In genomic region chr10:102436312-102436711, GRCh38 we compare ENCODE assay signal across 1 cellular context.
TF ChIP-seq lines count a peak whose summit lies in the region.

No MANE protein-coding gene starts in this region.

TF ChIP-seq in HepG2, 621 proteins besides CTCF, POLR2A, EP300 and RAD21:
- peak; percentile 48; the same call in 1 of the 2 replicates for TF ChIP-seq KDM1A (CRISPR knock-in tag; IDR thresholded peaks at IDR 0.05)
- TF ChIP-seq PPARG (CRISPR knock-in tag; conservative IDR thresholded peaks at IDR 0.05) = no peak
- TF ChIP-seq ZNF558 (CRISPR knock-in tag; IDR thresholded peaks at IDR 0.05; ENCODE audit: borderline replicate concordance) = no peak
- peak; percentile 88 for TF ChIP-seq HIC2 (CRISPR knock-in tag; IDR thresholded peaks at IDR 0.05; ENCODE audit: low read depth)
- no peak for TF ChIP-seq FIP1L1 (IDR thresholded peaks at IDR 0.05; ENCODE audit: borderline replicate concordance, insufficient read depth, low read depth, low read length)
- TF ChIP-seq, protein P1, sequence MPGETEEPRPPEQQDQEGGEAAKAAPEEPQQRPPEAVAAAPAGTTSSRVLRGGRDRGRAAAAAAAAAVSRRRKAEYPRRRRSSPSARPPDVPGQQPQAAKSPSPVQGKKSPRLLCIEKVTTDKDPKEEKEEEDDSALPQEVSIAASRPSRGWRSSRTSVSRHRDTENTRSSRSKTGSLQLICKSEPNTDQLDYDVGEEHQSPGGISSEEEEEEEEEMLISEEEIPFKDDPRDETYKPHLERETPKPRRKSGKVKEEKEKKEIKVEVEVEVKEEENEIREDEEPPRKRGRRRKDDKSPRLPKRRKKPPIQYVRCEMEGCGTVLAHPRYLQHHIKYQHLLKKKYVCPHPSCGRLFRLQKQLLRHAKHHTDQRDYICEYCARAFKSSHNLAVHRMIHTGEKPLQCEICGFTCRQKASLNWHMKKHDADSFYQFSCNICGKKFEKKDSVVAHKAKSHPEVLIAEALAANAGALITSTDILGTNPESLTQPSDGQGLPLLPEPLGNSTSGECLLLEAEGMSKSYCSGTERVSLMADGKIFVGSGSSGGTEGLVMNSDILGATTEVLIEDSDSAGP (CRISPR knock-in tag; IDR thresholded peaks at IDR 0.05; ENCODE audit: borderline replicate concordance) = no peak
- no peak for TF ChIP-seq RFXAP (CRISPR knock-in tag; IDR thresholded peaks at IDR 0.05; ENCODE audit: borderline replicate concordance)
- TF ChIP-seq ZNF546 (CRISPR knock-in tag; conservative IDR thresholded peaks at IDR 0.05) = no peak
- peak; percentile 29; the same call in 1 of the 2 replicates for TF ChIP-seq PHF8 (CRISPR knock-in tag; IDR thresholded peaks at IDR 0.05)
- peak; percentile 73 for TF ChIP-seq HNRNPL (IDR thresholded peaks at IDR 0.05; ENCODE audit: low read depth, low read length)
- TF ChIP-seq HNF4A (CRISPR knock-in tag; IDR thresholded peaks at IDR 0.05) = peak; percentile 36; the same call in 1 of the 2 replicates
- peak; percentile 94 for TF ChIP-seq ZNF629 (CRISPR knock-in tag; conservative IDR thresholded peaks at IDR 0.05)
- peak; percentile 18; the same call in 1 of the 2 replicates for TF ChIP-seq ZFX (CRISPR knock-in tag; IDR thresholded peaks at IDR 0.05; ENCODE audit: low read depth)
- peak; percentile 72 for TF ChIP-seq ZMYM3 (CRISPR knock-in tag; IDR thresholded peaks at IDR 0.05)
- TF ChIP-seq, protein P2, sequence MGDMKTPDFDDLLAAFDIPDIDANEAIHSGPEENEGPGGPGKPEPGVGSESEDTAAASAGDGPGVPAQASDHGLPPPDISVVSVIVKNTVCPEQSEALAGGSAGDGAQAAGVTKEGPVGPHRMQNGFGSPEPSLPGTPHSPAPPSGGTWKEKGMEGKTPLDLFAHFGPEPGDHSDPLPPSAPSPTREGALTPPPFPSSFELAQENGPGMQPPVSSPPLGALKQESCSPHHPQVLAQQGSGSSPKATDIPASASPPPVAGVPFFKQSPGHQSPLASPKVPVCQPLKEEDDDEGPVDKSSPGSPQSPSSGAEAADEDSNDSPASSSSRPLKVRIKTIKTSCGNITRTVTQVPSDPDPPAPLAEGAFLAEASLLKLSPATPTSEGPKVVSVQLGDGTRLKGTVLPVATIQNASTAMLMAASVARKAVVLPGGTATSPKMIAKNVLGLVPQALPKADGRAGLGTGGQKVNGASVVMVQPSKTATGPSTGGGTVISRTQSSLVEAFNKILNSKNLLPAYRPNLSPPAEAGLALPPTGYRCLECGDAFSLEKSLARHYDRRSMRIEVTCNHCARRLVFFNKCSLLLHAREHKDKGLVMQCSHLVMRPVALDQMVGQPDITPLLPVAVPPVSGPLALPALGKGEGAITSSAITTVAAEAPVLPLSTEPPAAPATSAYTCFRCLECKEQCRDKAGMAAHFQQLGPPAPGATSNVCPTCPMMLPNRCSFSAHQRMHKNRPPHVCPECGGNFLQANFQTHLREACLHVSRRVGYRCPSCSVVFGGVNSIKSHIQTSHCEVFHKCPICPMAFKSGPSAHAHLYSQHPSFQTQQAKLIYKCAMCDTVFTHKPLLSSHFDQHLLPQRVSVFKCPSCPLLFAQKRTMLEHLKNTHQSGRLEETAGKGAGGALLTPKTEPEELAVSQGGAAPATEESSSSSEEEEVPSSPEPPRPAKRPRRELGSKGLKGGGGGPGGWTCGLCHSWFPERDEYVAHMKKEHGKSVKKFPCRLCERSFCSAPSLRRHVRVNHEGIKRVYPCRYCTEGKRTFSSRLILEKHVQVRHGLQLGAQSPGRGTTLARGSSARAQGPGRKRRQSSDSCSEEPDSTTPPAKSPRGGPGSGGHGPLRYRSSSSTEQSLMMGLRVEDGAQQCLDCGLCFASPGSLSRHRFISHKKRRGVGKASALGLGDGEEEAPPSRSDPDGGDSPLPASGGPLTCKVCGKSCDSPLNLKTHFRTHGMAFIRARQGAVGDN (CRISPR knock-in tag; IDR thresholded peaks at IDR 0.05) = peak; percentile 26; the same call in 1 of the 2 replicates
TF ChIP-seq in HepG2: peak in this region for 9.
